In genomic region chr22:50148991-50149721, GRCh38 we compare ENCODE assay signal across 9 cellular contexts. TPM values are rescaled to one million over a fixed set of nuclear protein-coding genes. Genes with fewer than 3 reads are reported as not detected.
DNase-seq lines count a peak whose midpoint lies in the region; ATAC-seq and TF ChIP-seq lines count a peak whose summit lies in the region.
"Had no signal": no experiment of that assay in that cellular context is flagged by ENCODE, and none has a peak within 500 bp of the region (broad histone marks: within the 10 kb centered on the region; RNA-seq: fewer than 3 reads in every experiment).

No MANE protein-coding gene starts in this region.

- H3K27ac ChIP-seq in Peyer's patch (no peak overlapping the region), aorta (ENCODE audit: low read depth in 1 of 2, low read length in 2 of 2) (no peak overlapping the region)

- H3K4me3 Mint-ChIP-seq in Calu3 (ENCODE audit: low read depth, unreplicated experiment) (no peak overlapping the region), progenitor cell of endocrine pancreas (ENCODE audit: low read depth) (no peak overlapping the region)
- no peak overlapping the region for H3K4me3 Mint-ChIP-seq in activated T-cell treated with anti-CD3 and anti-CD28 coated beads, Interleukin-2, amount 50 U/mL, for 4 hours

- H3K27me3 Mint-ChIP-seq in Calu3 (ENCODE audit: unreplicated experiment) (peaks cover 37% of the 10 kb centered on the region), progenitor cell of endocrine pancreas (peaks cover 35% of the 10 kb centered on the region)
- peaks cover 5% of the 10 kb centered on the region for H3K27me3 Mint-ChIP-seq in activated T-cell treated with anti-CD3 and anti-CD28 coated beads, Interleukin-2, amount 50 U/mL, for 4 hours (ENCODE audit: low read depth)

- TF ChIP-seq POLR2A in Peyer's patch (IDR thresholded peaks at IDR 0.05) = no peak

- H3K4me1 ChIP-seq in Peyer's patch (peaks cover 0 to 11% (median 0%) of the 10 kb centered on the region in 4 donors), aorta (ENCODE audit: control insufficient read depth in 1 of 2, insufficient read depth in 2 of 2, low read length in 2 of 2) (no peaks in the 10 kb centered on the region)

- H3K27me3 ChIP-seq in Peyer's patch = no peaks in the 10 kb centered on the region
- H3K27me3 ChIP-seq in aorta (ENCODE audit: control insufficient read depth in 1 of 2, insufficient read depth in 2 of 2, low read length in 1 of 2) = no peaks in the 10 kb centered on the region

- 75 to 77% methylated on average over 21 to 22 of the region's 22 CpGs for WGBS in aorta, 2 donors

- H3K4me3 ChIP-seq in Peyer's patch (no peak overlapping the region), fibroblast of villous mesenchyme (ENCODE audit: low read depth, low read length) (no peak overlapping the region), aorta (ENCODE audit: low read length in 2 of 2) (no peak overlapping the region)

- H3K9me3 ChIP-seq in Peyer's patch (no peaks in the 10 kb centered on the region), aorta (ENCODE audit: control insufficient read depth, low read length) (no peaks in the 10 kb centered on the region)

- intact Hi-C loops in Calu3 (cut with micrococcal nuclease; ENCODE audit: unreplicated experiment) (loop anchor here (1.0 to 10.0 kb wide), 3 partner anchors 60 to 348 kb away; no protein-coding TSS in a partner anchor), aorta (cut with DNase I) (no loop called here)

- H3K36me3 Mint-ChIP-seq in Calu3 (ENCODE audit: insufficient read depth, unreplicated experiment) (no peaks in the 10 kb centered on the region), progenitor cell of endocrine pancreas (ENCODE audit: insufficient read depth) (no peaks in the 10 kb centered on the region)
- H3K36me3 Mint-ChIP-seq in activated T-cell treated with anti-CD3 and anti-CD28 coated beads, Interleukin-2, amount 50 U/mL, for 4 hours (ENCODE audit: insufficient read depth) = no peaks in the 10 kb centered on the region

- TF ChIP-seq CTCF in Calu3 (IDR thresholded peaks at IDR 0.05; ENCODE audit: unreplicated experiment) (peak; percentile 89), Peyer's patch (IDR thresholded peaks at IDR 0.05) (peak; percentile 69 to 84 (median 80)), fibroblast of villous mesenchyme (IDR thresholded peaks at IDR 0.05; ENCODE audit: insufficient read depth, low read depth, low read length) (peak; percentile 60), progenitor cell of endocrine pancreas (IDR thresholded peaks at IDR 0.05; ENCODE audit: unreplicated experiment) (peak; percentile 86)

- no peak overlapping the region for H3K27ac Mint-ChIP-seq in Calu3 (ENCODE audit: unreplicated experiment)
- no peak overlapping the region for H3K27ac Mint-ChIP-seq in progenitor cell of endocrine pancreas

- ATAC-seq in HG03442 (IDR thresholded peaks at IDR 0.05; ENCODE audit: unreplicated experiment) = peak; percentile 42
- ATAC-seq in activated T-cell treated with anti-CD3 and anti-CD28 coated beads, Interleukin-2, amount 50 U/mL, for 4 hours = peak; percentile 97
- ATAC-seq in aorta (ENCODE audit: low FRiP score) = peak; percentile 30
- no peak for ATAC-seq in GM18511 (IDR thresholded peaks at IDR 0.05; ENCODE audit: unreplicated experiment)

- DNase-seq in Calu3 (peak; percentile 80), Peyer's patch (peak; percentile 68 to 85 (median 82)), fibroblast of villous mesenchyme (ENCODE audit: low read depth) (no peak), progenitor cell of endocrine pancreas (ENCODE audit: low spot score, unreplicated experiment) (no peak), aorta (no peak)
- peak; percentile 72 for DNase-seq in activated T-cell treated with anti-CD3 and anti-CD28 coated beads, Interleukin-2, amount 50 U/mL, for 4 hours

- H3K9me3 Mint-ChIP-seq in Calu3 (ENCODE audit: low read depth, unreplicated experiment) = no peaks in the 10 kb centered on the region
- H3K9me3 Mint-ChIP-seq in activated T-cell treated with anti-CD3 and anti-CD28 coated beads, Interleukin-2, amount 50 U/mL, for 4 hours = no peaks in the 10 kb centered on the region
- H3K9me3 Mint-ChIP-seq in progenitor cell of endocrine pancreas (ENCODE audit: low read depth) = no peaks in the 10 kb centered on the region

- CTCF ChIA-PET in Calu3 (lab: Charles Lee) = interaction anchor here (0.6 to 1.7 kb wide), 12 partner anchors 9 to 524 kb away, joined by 3 to 4 read pairs (median 3); no protein-coding TSS in a partner anchor

- H3K36me3 ChIP-seq in Peyer's patch (no peaks in the 10 kb centered on the region), aorta (ENCODE audit: control insufficient read depth in 1 of 2, insufficient read depth in 2 of 2, low read length in 1 of 2) (no peaks in the 10 kb centered on the region)

- no TSS peak for BruUV-seq in Calu3 (replicated peaks; lab: Mats Ljungman, UMichigan)

- H3K4me1 Mint-ChIP-seq in Calu3 (ENCODE audit: low read depth, unreplicated experiment) (peaks cover 16% of the 10 kb centered on the region), progenitor cell of endocrine pancreas (ENCODE audit: low read depth) (peaks cover 10% of the 10 kb centered on the region)
- H3K4me1 Mint-ChIP-seq in activated T-cell treated with anti-CD3 and anti-CD28 coated beads, Interleukin-2, amount 50 U/mL, for 4 hours (ENCODE audit: low read depth) = no peaks in the 10 kb centered on the region

RNA-seq across cellular contexts. Expression of gene PANX2, which starts 21.4 kb away (rescaled TPM):
- total RNA-seq in Calu3 (2022) (1.6 and 2.0 TPM in 2 replicates), Peyer's patch (under 1 TPM in 1 of 4 donors, not detected in 3; 0.40 TPM), fibroblast of villous mesenchyme (0.32 and 0.43 TPM in 2 replicates), progenitor cell of endocrine pancreas (6.2 and 6.3 TPM in 2 replicates), aorta (1 to 10 TPM in 1 of 2 donors, under 1 TPM in 1; 0.62 to 1.2 TPM)
- 1 to 10 TPM; 1.1 to 2.9 (median 1.4) TPM for total RNA-seq in activated T-cell treated with anti-CD3 and anti-CD28 coated beads, Interleukin-2, amount 50 U/mL, for 4 hours
- 1 to 10 TPM in 1 of 2 donors, under 1 TPM in 1; 0.97 to 1.4 TPM for polyA plus RNA-seq in aorta

RNA-seq across cellular contexts. Expression of gene TRABD, which starts 36.6 kb away (rescaled TPM):
- total RNA-seq in Calu3 (2022) (57.3 and 62.9 TPM in 2 replicates), Peyer's patch (100 to 1,000 TPM in 1 of 4 donors, 10 to 100 TPM in 3; 44.0 to 111 (median 86.3) TPM), fibroblast of villous mesenchyme (21.6 and 27.4 TPM in 2 replicates), progenitor cell of endocrine pancreas (39.4 and 42.1 TPM in 2 replicates), aorta (10 to 100 TPM; 27.1 to 33.4 TPM)
- total RNA-seq in activated T-cell treated with anti-CD3 and anti-CD28 coated beads, Interleukin-2, amount 50 U/mL, for 4 hours = 10 to 100 TPM; 91.3 to 95.0 (median 93.4) TPM
- polyA plus RNA-seq in aorta = 10 to 100 TPM; 13.5 to 53.2 TPM

RNA-seq across cellular contexts. Expression of gene SELENOO, which starts 51.7 kb away (rescaled TPM):
- total RNA-seq in Calu3 (2022) (28.6 and 29.5 TPM in 2 replicates), Peyer's patch (100 to 1,000 TPM in 1 of 4 donors, 10 to 100 TPM in 3; 48.7 to 101 (median 74.0) TPM), fibroblast of villous mesenchyme (18.0 and 20.7 TPM in 2 replicates), progenitor cell of endocrine pancreas (24.3 and 24.7 TPM in 2 replicates), aorta (10 to 100 TPM; 14.2 to 21.6 TPM)
- total RNA-seq in activated T-cell treated with anti-CD3 and anti-CD28 coated beads, Interleukin-2, amount 50 U/mL, for 4 hours = 10 to 100 TPM; 24.4 to 27.9 (median 26.9) TPM
- 100 to 1,000 TPM in 1 of 2 donors, 10 to 100 TPM in 1; 11.6 to 105 TPM for polyA plus RNA-seq in aorta

RNA-seq across cellular contexts. Expression of gene MOV10L1, which starts 59.4 kb away (rescaled TPM):
- not detected in 2 replicates for total RNA-seq in Calu3 (2022)
- total RNA-seq in Peyer's patch = under 1 TPM in 1 of 4 donors, not detected in 3; 0.67 TPM
- total RNA-seq in activated T-cell treated with anti-CD3 and anti-CD28 coated beads, Interleukin-2, amount 50 U/mL, for 4 hours = not detected
- total RNA-seq in fibroblast of villous mesenchyme = 9.7 and 10.8 TPM in 2 replicates
- 0.22 TPM in 1 of 2 replicates, not detected in the other for total RNA-seq in progenitor cell of endocrine pancreas
- 1 to 10 TPM in 1 of 2 donors, under 1 TPM in 1; 0.10 to 3.2 TPM for total RNA-seq in aorta
- 1 to 10 TPM; 1.5 to 4.2 TPM for polyA plus RNA-seq in aorta
- total RNA-seq: T-helper 1 cell treated with Interleukin-12 subunit alpha and Interleukin-12 subunit beta and Interleukin-4 antibody, amounts not matched to agents 30 ng/mL and 1 ng/mL, for 36 hours had no signal

Comparison
In these comparisons a context has a peak if more than half of its experiments do, and no peak if none do; other contexts are left out.
1. DNase-seq: peak in Calu3 (single experiment), Peyer's patch (3 of 3) and activated T-cell treated with anti-CD3 and anti-CD28 coated beads, Interleukin-2, amount 50 U/mL, for 4 hours (single experiment); none in fibroblast of villous mesenchyme (single experiment), progenitor cell of endocrine pancreas (single experiment) and aorta (0 of 2).
2. Peak in every context shown above with its lines, with median percentiles within 50 percentile points of each other: CTCF ChIP-seq.